23 cellular contexts compared by ENCODE assay signal in genomic region chr2:109438146-109438545, GRCh38.
DNase-seq lines count a peak whose midpoint lies in the region; ATAC-seq and TF ChIP-seq lines count a peak whose summit lies in the region.
"Had no signal": no experiment of that assay in that cellular context is flagged by ENCODE, and none has a peak within 500 bp of the region (broad histone marks: within the 10 kb centered on the region; RNA-seq: fewer than 3 reads in every experiment).

No MANE protein-coding gene starts in this region.

- intact Hi-C loops in right cardiac atrium (cut with DNase I), result no loop called here
- intact Hi-C loops in gastrocnemius medialis (cut with DNase I; ENCODE audit: low total_unique reads), result loop anchor here (5.0 kb wide), 1 partner anchor 121 kb away; no protein-coding TSS in a partner anchor

- H3K4me3 ChIP-seq in ACC112 (ENCODE audit: low read depth, low read length), result no peak overlapping the region
- no peak overlapping the region for H3K4me3 ChIP-seq in right cardiac atrium (ENCODE audit: low read length)
- no peak overlapping the region for H3K4me3 ChIP-seq in gastrocnemius medialis
- H3K4me3 ChIP-seq: BLaER1, ovary, Peyer's patch, right lobe of liver, SJSA1 had no signal

- H2AFZ ChIP-seq in ACC112 (ENCODE audit: low read length, unreplicated experiment), result no peak overlapping the region

- DNase-seq in right cardiac atrium (peak in 1 of 3 donors; percentile 47), gastrocnemius medialis (no peak), NCI-H2227 (lab: John Stamatoyannopoulos, UW; ENCODE audit: unreplicated experiment) (no peak), GOT3 (lab: John Stamatoyannopoulos, UW) (no peak)
- DNase-seq: activated gamma-delta T cell; Caco-2; DND-41; H7; naive thymus-derived CD8-positive, alpha-beta T cell; NCI-H1694 treated with DMSO at 0.1 percent for 48 hours; NCI-H526; ovary; stimulated activated CD4-positive, alpha-beta T cell treated with anti-CD3 and anti-CD28 coated beads, Interleukin-15, amount 100 ng/mL, for 24 hours; stimulated activated naive CD8-positive, alpha-beta T cell treated with anti-CD3 and anti-CD28 coated beads, Interleukin-15, amount 100 ng/mL, for 72 hours had no signal

- H3K79me2 ChIP-seq in ACC112 (ENCODE audit: control insufficient read depth, insufficient read depth, low read length, unreplicated experiment), result no peaks in the 10 kb centered on the region

- H3K27me3 ChIP-seq in ACC112 (ENCODE audit: insufficient read depth, low read length) (no peaks in the 10 kb centered on the region), right cardiac atrium (ENCODE audit: control insufficient read depth, insufficient read depth) (no peaks in the 10 kb centered on the region), gastrocnemius medialis (no peaks in the 10 kb centered on the region)
- H3K27me3 ChIP-seq: BLaER1, ovary, Peyer's patch, right lobe of liver, SJSA1 had no signal

- H3K36me3 ChIP-seq in ACC112 (ENCODE audit: insufficient read depth, low read length) (peaks cover 29% of the 10 kb centered on the region), gastrocnemius medialis (peaks cover 0 to 4% of the 10 kb centered on the region in 2 donors)
- H3K36me3 ChIP-seq: ovary, Peyer's patch, right lobe of liver had no signal

- H3K9me3 ChIP-seq in right cardiac atrium (ENCODE audit: control insufficient read depth, low read length), result no peaks in the 10 kb centered on the region
- peaks cover 0 to 7% (median 0%) of the 10 kb centered on the region in 3 donors for H3K9me3 ChIP-seq in gastrocnemius medialis
- H3K9me3 ChIP-seq: ovary, right lobe of liver, SJSA1 had no signal

- TF ChIP-seq CTCF in gastrocnemius medialis (IDR thresholded peaks at IDR 0.05 in 4 of 5, conservative IDR thresholded peaks at IDR 0.05 in 1 of 5), result no peak

- H3K4me1 ChIP-seq in ACC112 (ENCODE audit: control insufficient read depth, insufficient read depth, low read length, unreplicated experiment) (peaks cover 27% of the 10 kb centered on the region), right cardiac atrium (ENCODE audit: control insufficient read depth, insufficient read depth, low read length) (peaks cover 17% of the 10 kb centered on the region), gastrocnemius medialis (peaks cover 45 to 46% of the 10 kb centered on the region in 2 donors)
- H3K4me1 ChIP-seq: BLaER1, Peyer's patch had no signal

- WGBS in right cardiac atrium, result 89% methylated on average over 1 of the region's 1 CpG

- TF ChIP-seq POLR2A in gastrocnemius medialis (IDR thresholded peaks at IDR 0.05), result no peak

- ATAC-seq in right cardiac atrium, result no peak
- ATAC-seq in gastrocnemius medialis, result no peak
- ATAC-seq in GM21390 (IDR thresholded peaks at IDR 0.05; ENCODE audit: unreplicated experiment), result no peak
- ATAC-seq in HG03280 (IDR thresholded peaks at IDR 0.05; ENCODE audit: unreplicated experiment), result no peak
- ATAC-seq: HepG2; naive thymus-derived CD8-positive, alpha-beta T cell; stimulated activated naive CD8-positive, alpha-beta T cell treated with anti-CD3 and anti-CD28 coated beads, Interleukin-15, amount 100 ng/mL, for 72 hours had no signal

- in situ Hi-C loops in gastrocnemius medialis (cut with MboI; ENCODE audit: low sequenced_read_pairs in 4 of 4), result no loop called here

- H3K27ac ChIP-seq in ACC112 (ENCODE audit: low read depth, low read length), result peak overlapping the region; percentile 39; the same call in 1 of the 2 replicates
- peak overlapping the region; percentile 20 for H3K27ac ChIP-seq in angular gyrus (ENCODE audit: low read depth, low read length)
- peak overlapping the region; percentile 89 for H3K27ac ChIP-seq in right cardiac atrium (ENCODE audit: low read length)
- H3K27ac ChIP-seq in gastrocnemius medialis, result peak overlapping the region; percentile 68 to 86 (median 84)
- H3K27ac ChIP-seq: BLaER1, ovary had no signal

Comparison
In these comparisons a context has a peak if more than half of its experiments do, and no peak if none do; other contexts are left out.
1. H3K27ac ChIP-seq: peak in every context shown above with its lines; median percentile 89 in right cardiac atrium; 84 in gastrocnemius medialis; 39 in ACC112; 20 in angular gyrus.